Comparison of ENCODE assay signal across 10 cellular contexts in the genomic region with DNA sequence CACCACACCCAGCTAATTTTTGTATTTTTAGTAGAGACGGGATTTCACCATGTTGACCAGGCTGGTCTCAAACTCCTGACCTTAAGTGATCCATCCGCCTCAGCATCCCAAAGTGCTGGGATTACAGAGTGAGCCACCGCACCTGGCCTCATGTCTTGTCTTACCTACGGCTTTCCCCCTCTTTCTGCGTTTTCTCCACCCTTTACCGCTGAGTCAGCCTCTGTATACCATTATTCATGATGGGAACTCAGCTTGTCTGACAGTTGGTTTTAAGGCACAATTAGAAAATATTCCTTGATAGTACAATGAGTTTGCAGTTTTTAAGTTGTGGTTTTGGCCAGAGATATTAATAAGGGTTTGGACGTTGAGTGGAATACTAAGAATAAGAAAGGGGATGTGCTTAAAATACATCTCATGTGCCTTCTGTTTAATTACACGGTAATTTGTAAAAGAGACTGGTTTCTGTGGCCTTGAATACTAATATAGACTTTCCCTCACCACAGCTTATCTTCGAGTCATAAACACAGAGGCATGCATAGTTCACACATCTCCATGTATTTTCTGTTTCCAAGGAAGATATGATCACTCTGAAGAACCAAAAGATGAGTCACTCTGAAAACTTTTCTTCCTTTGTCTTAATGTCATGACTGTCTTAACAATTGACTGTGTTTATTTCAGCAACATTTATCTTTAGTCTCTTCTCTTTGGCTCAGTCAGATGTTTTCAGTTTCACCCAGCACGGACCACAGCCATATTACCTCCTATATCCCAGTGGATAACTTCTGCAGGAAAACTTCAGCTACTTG. TPM values are rescaled to one million over a fixed set of nuclear protein-coding genes. Genes with fewer than 3 reads are reported as not detected.
DNase-seq lines count a peak whose midpoint lies in the region; ATAC-seq and TF ChIP-seq lines count a peak whose summit lies in the region.
"Had no signal": no experiment of that assay in that cellular context is flagged by ENCODE, and none has a peak within 500 bp of the region (broad histone marks: within the 10 kb centered on the region; RNA-seq: fewer than 3 reads in every experiment).

No MANE protein-coding gene starts in this region.

- H3K4me1 ChIP-seq in esophagus muscularis mucosa: peaks cover 12 to 57% (median 54%) of the 10 kb centered on the region in 4 donors

- CTCF ChIA-PET in activated naive CD4-positive, alpha-beta T cell treated with anti-CD3 and anti-CD28 coated beads for 36 hours (lab: Charles Lee): interaction anchor here (0.8 to 6.6 kb wide), 12 partner anchors 9 to 53 kb away, joined by 3 to 59 read pairs (median 8); no protein-coding TSS in a partner anchor

- intact Hi-C loops in activated naive CD4-positive, alpha-beta T cell treated with anti-CD3 and anti-CD28 coated beads for 36 hours (cut with micrococcal nuclease): loop anchor here (1.0 kb wide), 6 partner anchors 9 to 44 kb away; no protein-coding TSS in a partner anchor
- intact Hi-C loops in esophagus muscularis mucosa (cut with DNase I): no loop called here

- DNase-seq in activated naive CD4-positive, alpha-beta T cell treated with anti-CD3 and anti-CD28 coated beads for 36 hours: peak; percentile 46
- no peak for DNase-seq in activated naive CD4-positive, alpha-beta T cell (lab: John Stamatoyannopoulos, UW)
- DNase-seq in SK-MEL-5 (ENCODE audit: low read depth, low spot score): peak; percentile 81
- no peak for DNase-seq in esophagus muscularis mucosa (ENCODE audit: extremely low spot score)
- no peak for DNase-seq in stimulated activated naive CD8-positive, alpha-beta T cell treated with anti-CD3 and anti-CD28 coated beads, Interleukin-15, amount 100 ng/mL, for 72 hours
- no peak for DNase-seq in anterior cingulate cortex (lab: John Stamatoyannopoulos, UW)
- DNase-seq in DMS 273 (lab: John Stamatoyannopoulos, UW; ENCODE audit: unreplicated experiment): no peak
- DNase-seq: hypothalamus, NCI-H510A treated with DMSO at 0.1 percent for 48 hours had no signal

- no peaks in the 10 kb centered on the region for H3K27me3 ChIP-seq in esophagus muscularis mucosa

- TF ChIP-seq POLR2A in esophagus muscularis mucosa (IDR thresholded peaks at IDR 0.05; ENCODE audit: low read depth): no peak

- H3K9me3 Mint-ChIP-seq in activated naive CD4-positive, alpha-beta T cell treated with anti-CD3 and anti-CD28 coated beads for 36 hours: no peaks in the 10 kb centered on the region
- peaks cover 5 to 6% of the 10 kb centered on the region in 2 donors for H3K9me3 Mint-ChIP-seq in stimulated activated naive CD8-positive, alpha-beta T cell treated with anti-CD3 and anti-CD28 coated beads, Interleukin-15, amount 100 ng/mL, for 72 hours

- no peaks in the 10 kb centered on the region for H3K36me3 ChIP-seq in esophagus muscularis mucosa

- no peak for TF ChIP-seq CTCF in esophagus muscularis mucosa (IDR thresholded peaks at IDR 0.05)

- TF ChIP-seq EP300 in esophagus muscularis mucosa (IDR thresholded peaks at IDR 0.05): no peak

- no peaks in the 10 kb centered on the region for H3K9me3 ChIP-seq in esophagus muscularis mucosa

- H3K4me3 ChIP-seq in esophagus muscularis mucosa: no peak overlapping the region

- peaks cover 7% of the 10 kb centered on the region for H3K36me3 Mint-ChIP-seq in activated naive CD4-positive, alpha-beta T cell treated with anti-CD3 and anti-CD28 coated beads for 36 hours (ENCODE audit: low read depth)

- peak; percentile 85 for ATAC-seq in stimulated activated naive CD8-positive, alpha-beta T cell treated with anti-CD3 and anti-CD28 coated beads, Interleukin-15, amount 100 ng/mL, for 72 hours
- no peak for ATAC-seq in GM19351 (IDR thresholded peaks at IDR 0.05; ENCODE audit: unreplicated experiment)

- no peaks in the 10 kb centered on the region for H3K27me3 Mint-ChIP-seq in activated naive CD4-positive, alpha-beta T cell treated with anti-CD3 and anti-CD28 coated beads for 36 hours (ENCODE audit: low read depth)
- no peaks in the 10 kb centered on the region for H3K27me3 Mint-ChIP-seq in stimulated activated naive CD8-positive, alpha-beta T cell treated with anti-CD3 and anti-CD28 coated beads, Interleukin-15, amount 100 ng/mL, for 72 hours

- WGBS in esophagus muscularis mucosa: 46% methylated on average over 10 of the region's 10 CpGs

- peak overlapping the region; percentile 25 for H3K4me3 Mint-ChIP-seq in activated naive CD4-positive, alpha-beta T cell treated with anti-CD3 and anti-CD28 coated beads for 36 hours
- peak overlapping the region; percentile 53 to 65 for H3K4me3 Mint-ChIP-seq in stimulated activated naive CD8-positive, alpha-beta T cell treated with anti-CD3 and anti-CD28 coated beads, Interleukin-15, amount 100 ng/mL, for 72 hours

- peak overlapping the region; percentile 95 for H3K27ac Mint-ChIP-seq in activated naive CD4-positive, alpha-beta T cell treated with anti-CD3 and anti-CD28 coated beads for 36 hours
- peak overlapping the region in 1 of 2 donors; percentile 85 for H3K27ac Mint-ChIP-seq in stimulated activated naive CD8-positive, alpha-beta T cell treated with anti-CD3 and anti-CD28 coated beads, Interleukin-15, amount 100 ng/mL, for 72 hours

- H3K27ac ChIP-seq in esophagus muscularis mucosa (replicated peaks in 1 of 4): peak overlapping the region; percentile 63 to 79 (median 73)

- in situ Hi-C loops in SK-MEL-5 (cut with HindIII; ENCODE audit: low pct_unique_long_range_greater_than_20kb, low sequenced_read_pairs): no loop called here

- H3K4me1 Mint-ChIP-seq in activated naive CD4-positive, alpha-beta T cell treated with anti-CD3 and anti-CD28 coated beads for 36 hours (ENCODE audit: low read depth): peaks cover 76% of the 10 kb centered on the region
- peaks cover 82% of the 10 kb centered on the region for H3K4me1 Mint-ChIP-seq in stimulated activated naive CD8-positive, alpha-beta T cell treated with anti-CD3 and anti-CD28 coated beads, Interleukin-15, amount 100 ng/mL, for 72 hours

RNA-seq across cellular contexts. Expression of a gene that starts 54.3 kb away (rescaled TPM):
- total RNA-seq in activated naive CD4-positive, alpha-beta T cell treated with anti-CD3 and anti-CD28 coated beads for 36 hours: 10 to 100 TPM; 58.7 to 60.0 TPM
- total RNA-seq in SK-MEL-5 (2014; rRNA removed; shearing (Covaris generic)): 18.2 and 22.3 TPM in 2 replicates
- 30.4 and 35.6 TPM in 2 replicates for polyA plus RNA-seq in SK-MEL-5 (2015; cell fraction: cytosol; rRNA removed)
- polyA plus RNA-seq in SK-MEL-5 (2015; cell fraction: nucleus; rRNA removed): 9.2 and 10.5 TPM in 2 replicates
- 10 to 100 TPM; 14.1 to 35.5 (median 31.8) TPM for total RNA-seq in esophagus muscularis mucosa

Comparison
In these comparisons a context has a peak if more than half of its experiments do, and no peak if none do; other contexts are left out.
1. DNase-seq: peak in activated naive CD4-positive, alpha-beta T cell treated with anti-CD3 and anti-CD28 coated beads for 36 hours (single experiment) and SK-MEL-5 (single experiment); none in activated naive CD4-positive, alpha-beta T cell (0 of 4), esophagus muscularis mucosa (single experiment), stimulated activated naive CD8-positive, alpha-beta T cell treated with anti-CD3 and anti-CD28 coated beads, Interleukin-15, amount 100 ng/mL, for 72 hours (0 of 2), anterior cingulate cortex (0 of 58) and DMS 273 (single experiment).